Comparison of ENCODE assay signal across 8 cellular contexts in genomic region chr6:73732845-73733675, GRCh38. TPM values are rescaled to one million over a fixed set of nuclear protein-coding genes. Genes with fewer than 3 reads are reported as not detected.
DNase-seq lines count a peak whose midpoint lies in the region; ATAC-seq and TF ChIP-seq lines count a peak whose summit lies in the region.

No MANE protein-coding gene starts in this region.

- TF ChIP-seq CTCF in PC-9 (conservative IDR thresholded peaks at IDR 0.05) (peak; percentile 95), fibroblast of mammary gland (conservative IDR thresholded peaks at IDR 0.05; ENCODE audit: control insufficient read depth, insufficient read depth, low read depth, low read length) (peak; percentile 96)

- peak; percentile 50 for DNase-seq in DMS114 treated with DMSO at 0.1 percent for 48 hours (lab: John Stamatoyannopoulos, UW; ENCODE audit: unreplicated experiment)
- DNase-seq in HPDE6-E6E7 (ENCODE audit: extremely low spot score), result peak; percentile 67
- DNase-seq in PC-9, result peak; percentile 48 to 65
- DNase-seq in activated T-cell treated with anti-CD3 and anti-CD28 coated beads, Interleukin-2, amount 50 U/mL, for 1 hour, result peak; percentile 63
- peak; percentile 83 for DNase-seq in fibroblast of mammary gland (ENCODE audit: low read depth)
- DNase-seq in nucleus accumbens (lab: John Stamatoyannopoulos, UW), result peak in 45 of 56 donors; percentile 1 to 76 (median 26)
- DNase-seq in superior temporal gyrus (ENCODE audit: extremely low spot score), result peak; percentile 83

- no peaks in the 10 kb centered on the region for H3K9me3 ChIP-seq in PC-9 (ENCODE audit: insufficient read depth, low read depth)

- POLR2A ChIA-PET in PC-9 (lab: Charles Lee; ENCODE audit: unreplicated experiment), result interaction anchor here (0.6 kb wide), 2 partner anchors 153 to 219 kb away, joined by 3 to 29 read pairs; no protein-coding TSS in a partner anchor

- H3K4me3 ChIP-seq in PC-9, result no peak overlapping the region
- no peak overlapping the region for H3K4me3 ChIP-seq in fibroblast of mammary gland (ENCODE audit: control insufficient read depth, low read depth, low read length)

- no peak overlapping the region for H3K4me2 ChIP-seq in PC-9

- no peak overlapping the region for H2AFZ ChIP-seq in PC-9

- no peaks in the 10 kb centered on the region for H4K20me1 ChIP-seq in PC-9 (ENCODE audit: insufficient read depth)

- no peaks in the 10 kb centered on the region for H3F3A ChIP-seq in PC-9 (ENCODE audit: insufficient read depth, low read depth)

- peak; percentile 80 for ATAC-seq in GM21367 (IDR thresholded peaks at IDR 0.05; ENCODE audit: unreplicated experiment)

- CTCF ChIA-PET in PC-9 (lab: Charles Lee), result interaction anchor here (0.6 to 2.3 kb wide), 14 partner anchors 8 to 1476 kb away, joined by 3 to 16 read pairs (median 3); partner anchors contain the start of genes CD109 and SLC17A5

- no peaks in the 10 kb centered on the region for H3K79me2 ChIP-seq in PC-9 (ENCODE audit: low read depth)

- H3K36me3 ChIP-seq in PC-9 (ENCODE audit: low read depth), result no peaks in the 10 kb centered on the region

- no peak overlapping the region for H3K27ac ChIP-seq in PC-9

- no peaks in the 10 kb centered on the region for H3K27me3 ChIP-seq in PC-9 (ENCODE audit: insufficient read depth, low read depth)

- intact Hi-C loops in PC-9 (cut with micrococcal nuclease; ENCODE audit: unreplicated experiment), result loop anchor here (1.0 to 5.0 kb wide), 3 partner anchors 58 to 446 kb away; no protein-coding TSS in a partner anchor

- no TSS peak for BruUV-seq in PC-9 (replicated peaks; lab: Mats Ljungman, UMichigan)

- no peaks in the 10 kb centered on the region for H3K9me2 ChIP-seq in PC-9 (ENCODE audit: insufficient read depth)

- no peaks in the 10 kb centered on the region for H3K4me1 ChIP-seq in PC-9 (replicated peaks; ENCODE audit: insufficient read depth)

RNA-seq across cellular contexts. Expression of gene CD109, which starts 37.1 kb away (rescaled TPM):
- 46.8 and 50.7 TPM in 2 replicates for total RNA-seq in PC-9 (2021)

Comparison
In these comparisons a context has a peak if more than half of its experiments do, and no peak if none do; other contexts are left out.
1. DNase-seq: peak in every context shown above with its lines; median percentile 83 in fibroblast of mammary gland; 83 in superior temporal gyrus; 67 in HPDE6-E6E7; 63 in activated T-cell treated with anti-CD3 and anti-CD28 coated beads, Interleukin-2, amount 50 U/mL, for 1 hour; 56 in PC-9; 50 in DMS114 treated with DMSO at 0.1 percent for 48 hours; 26 in nucleus accumbens.